Comparison of ENCODE assay signal across 17 cellular contexts in the genomic region with DNA sequence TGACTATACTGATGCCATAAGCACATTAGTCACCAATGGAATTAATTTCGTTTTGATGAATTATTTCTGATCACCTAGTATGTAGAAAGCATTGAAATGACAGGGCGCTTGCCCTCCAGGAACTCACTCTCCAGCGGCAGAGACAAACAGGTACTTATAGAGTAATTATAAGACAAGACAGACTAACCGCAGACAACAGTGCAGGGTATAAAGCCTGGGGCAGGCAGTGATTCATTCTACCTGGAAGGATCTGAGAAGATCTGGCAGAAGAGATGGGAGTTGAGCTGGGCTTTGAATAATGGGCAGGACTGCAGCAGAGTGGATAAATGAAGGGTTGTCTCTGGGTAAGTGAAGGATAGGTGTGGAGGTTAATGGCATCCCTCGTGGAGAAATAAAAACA.
DNase-seq lines count a peak whose midpoint lies in the region; ATAC-seq and TF ChIP-seq lines count a peak whose summit lies in the region.
"Had no signal": no experiment of that assay in that cellular context is flagged by ENCODE, and none has a peak within 500 bp of the region (broad histone marks: within the 10 kb centered on the region; RNA-seq: fewer than 3 reads in every experiment).

No MANE protein-coding gene starts in this region.

- H3K27ac ChIP-seq in breast epithelium (no peak overlapping the region), foreskin keratinocyte (no peak overlapping the region)

- H3K27ac Mint-ChIP-seq in MCF 10A (ENCODE audit: low read depth, unreplicated experiment): no peak overlapping the region
- H3K27ac Mint-ChIP-seq: CD4-positive, CD25-positive, alpha-beta regulatory T cell; CD8-positive, alpha-beta T cell; GM23338; H9 had no signal

- TF ChIP-seq CTCF in MCF 10A (IDR thresholded peaks at IDR 0.05; ENCODE audit: unreplicated experiment) (no peak), breast epithelium (IDR thresholded peaks at IDR 0.05) (no peak), foreskin keratinocyte (conservative IDR thresholded peaks at IDR 0.05) (no peak)

- H3K36me3 Mint-ChIP-seq in MCF 10A (ENCODE audit: insufficient read depth, unreplicated experiment): no peaks in the 10 kb centered on the region
- H3K36me3 Mint-ChIP-seq: CD4-positive, CD25-positive, alpha-beta regulatory T cell; CD8-positive, alpha-beta T cell had no signal

- TF ChIP-seq POLR2A in breast epithelium (IDR thresholded peaks at IDR 0.05): no peak

- CTCF ChIA-PET in MCF 10A (lab: Yijun Ruan, JAX): no interaction called here

- H3K9me3 Mint-ChIP-seq in MCF 10A (ENCODE audit: unreplicated experiment): no peaks in the 10 kb centered on the region
- H3K9me3 Mint-ChIP-seq: CD4-positive, CD25-positive, alpha-beta regulatory T cell; CD8-positive, alpha-beta T cell; GM23338; H9 had no signal

- H3K4me3 ChIP-seq in breast epithelium: no peak overlapping the region
- H3K4me3 ChIP-seq: GM23338 had no signal

- intact Hi-C loops in MCF 10A (cut with micrococcal nuclease) (no loop called here), breast epithelium (cut with DNase I; ENCODE audit: low total_unique reads) (loop anchor here (5.0 kb wide), 1 partner anchor 637 kb away; no protein-coding TSS in a partner anchor)

- BruUV-seq in MCF 10A (replicated peaks; lab: Mats Ljungman, UMichigan): no TSS peak

- no peaks in the 10 kb centered on the region for H3K27me3 Mint-ChIP-seq in MCF 10A (ENCODE audit: insufficient read depth, unreplicated experiment)
- H3K27me3 Mint-ChIP-seq: CD4-positive, CD25-positive, alpha-beta regulatory T cell had no signal

- H3K4me1 Mint-ChIP-seq in MCF 10A (ENCODE audit: insufficient read depth, unreplicated experiment): no peaks in the 10 kb centered on the region
- H3K4me1 Mint-ChIP-seq: CD4-positive, CD25-positive, alpha-beta regulatory T cell had no signal

- no peak overlapping the region for H3K4me3 Mint-ChIP-seq in MCF 10A (ENCODE audit: unreplicated experiment)
- H3K4me3 Mint-ChIP-seq: CD4-positive, CD25-positive, alpha-beta regulatory T cell; CD8-positive, alpha-beta T cell; GM23338; H9 had no signal

- H3K4me1 ChIP-seq in breast epithelium (no peaks in the 10 kb centered on the region), foreskin keratinocyte (no peaks in the 10 kb centered on the region)
- H3K4me1 ChIP-seq: Caco-2 had no signal

- no peaks in the 10 kb centered on the region for H3K9me3 ChIP-seq in breast epithelium
- H3K9me3 ChIP-seq: Caco-2 had no signal

- POLR2A ChIA-PET in MCF 10A (lab: Yijun Ruan, JAX): no interaction called here

- DNase-seq in MCF 10A (ENCODE audit: unreplicated experiment): peak; percentile 6
- DNase-seq in breast epithelium (ENCODE audit: low spot score in 2 of 2): no peak
- DNase-seq in NCI-H2227 (lab: John Stamatoyannopoulos, UW; ENCODE audit: unreplicated experiment): peak; percentile 8
- DNase-seq in foreskin keratinocyte: peak in 1 of 2 donors; percentile 62
- DNase-seq in activated CD8-positive, alpha-beta memory T cell treated with anti-CD3 and anti-CD28 coated beads, Interleukin-2, amount 50 U/mL, for 4 hours: no peak
- no peak for DNase-seq in OCI-M2 (lab: John Stamatoyannopoulos, UW; ENCODE audit: unreplicated experiment)
- no peak for DNase-seq in activated naive CD4-positive, alpha-beta T cell treated with Interleukin-2 at 50 U/mL for 16 hours
- DNase-seq: C1 segment of cervical spinal cord; Caco-2; CD4-positive, CD25-positive, alpha-beta regulatory T cell; CD8-positive, alpha-beta T cell; DMS79; EL; GF-D8; H9 had no signal

- H3K27me3 ChIP-seq in breast epithelium (no peaks in the 10 kb centered on the region), foreskin keratinocyte (peaks cover 6% of the 10 kb centered on the region)

- H3K36me3 ChIP-seq in breast epithelium: no peaks in the 10 kb centered on the region

- ATAC-seq in foreskin keratinocyte: peak; percentile 89
- ATAC-seq: CD8-positive, alpha-beta T cell; GM23338; HCT116 had no signal

Comparison
In these comparisons a context has a peak if more than half of its experiments do, and no peak if none do; other contexts are left out.
1. DNase-seq: peak in MCF 10A (single experiment) and NCI-H2227 (single experiment); none in breast epithelium (0 of 2), activated CD8-positive, alpha-beta memory T cell treated with anti-CD3 and anti-CD28 coated beads, Interleukin-2, amount 50 U/mL, for 4 hours (single experiment), OCI-M2 (single experiment) and activated naive CD4-positive, alpha-beta T cell treated with Interleukin-2 at 50 U/mL for 16 hours (single experiment).